Comparison of ENCODE assay signal across 1 cellular context in the genomic region with DNA sequence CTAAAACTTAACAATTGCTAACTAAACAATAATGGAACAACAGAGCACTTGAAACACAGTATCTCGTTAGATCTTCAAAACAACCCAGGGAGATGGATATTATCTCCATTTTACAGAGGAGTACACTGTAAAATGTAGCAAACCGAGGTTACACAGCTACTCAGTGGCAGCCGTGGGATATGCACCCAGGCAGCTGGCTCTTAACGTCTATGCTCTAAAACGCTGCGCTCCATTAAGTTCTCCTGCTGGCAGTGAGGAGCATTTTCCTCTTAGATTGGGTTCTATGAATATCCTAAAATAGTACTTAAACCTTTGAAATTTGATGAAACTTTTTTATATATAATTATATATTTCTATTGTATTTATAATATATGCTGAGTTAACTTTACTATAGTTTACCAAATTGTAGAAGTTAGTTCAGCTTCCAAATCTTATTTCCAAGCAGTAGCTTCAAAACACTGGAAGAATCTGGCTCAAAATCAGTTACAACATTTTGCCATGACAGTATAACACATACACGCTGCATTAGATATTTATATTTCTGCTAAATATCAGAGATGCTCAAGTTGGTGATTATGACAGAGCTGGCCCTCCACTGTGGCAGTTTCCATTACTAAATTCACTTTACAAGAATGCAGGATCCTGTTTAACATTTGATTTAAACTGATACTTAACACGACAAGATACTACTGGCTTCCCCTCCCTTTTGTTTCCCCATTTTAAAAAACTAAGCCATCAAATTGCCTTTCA.
TF ChIP-seq lines count a peak whose summit lies in the region.

No MANE protein-coding gene starts in this region.

TF ChIP-seq in HepG2, 621 proteins besides CTCF, POLR2A, EP300 and RAD21:
- TF ChIP-seq, protein P1, sequence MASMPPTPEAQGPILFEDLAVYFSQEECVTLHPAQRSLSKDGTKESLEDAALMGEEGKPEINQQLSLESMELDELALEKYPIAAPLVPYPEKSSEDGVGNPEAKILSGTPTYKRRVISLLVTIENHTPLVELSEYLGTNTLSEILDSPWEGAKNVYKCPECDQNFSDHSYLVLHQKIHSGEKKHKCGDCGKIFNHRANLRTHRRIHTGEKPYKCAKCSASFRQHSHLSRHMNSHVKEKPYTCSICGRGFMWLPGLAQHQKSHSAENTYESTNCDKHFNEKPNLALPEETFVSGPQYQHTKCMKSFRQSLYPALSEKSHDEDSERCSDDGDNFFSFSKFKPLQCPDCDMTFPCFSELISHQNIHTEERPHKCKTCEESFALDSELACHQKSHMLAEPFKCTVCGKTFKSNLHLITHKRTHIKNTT (CRISPR knock-in tag; IDR thresholded peaks at IDR 0.05) = no peak
- TF ChIP-seq FOSL1 (CRISPR knock-in tag; IDR thresholded peaks at IDR 0.05; ENCODE audit: borderline replicate concordance) = no peak
- TF ChIP-seq KLF9 (CRISPR knock-in tag; IDR thresholded peaks at IDR 0.05; ENCODE audit: low read depth) = no peak
- TF ChIP-seq, protein P2, sequence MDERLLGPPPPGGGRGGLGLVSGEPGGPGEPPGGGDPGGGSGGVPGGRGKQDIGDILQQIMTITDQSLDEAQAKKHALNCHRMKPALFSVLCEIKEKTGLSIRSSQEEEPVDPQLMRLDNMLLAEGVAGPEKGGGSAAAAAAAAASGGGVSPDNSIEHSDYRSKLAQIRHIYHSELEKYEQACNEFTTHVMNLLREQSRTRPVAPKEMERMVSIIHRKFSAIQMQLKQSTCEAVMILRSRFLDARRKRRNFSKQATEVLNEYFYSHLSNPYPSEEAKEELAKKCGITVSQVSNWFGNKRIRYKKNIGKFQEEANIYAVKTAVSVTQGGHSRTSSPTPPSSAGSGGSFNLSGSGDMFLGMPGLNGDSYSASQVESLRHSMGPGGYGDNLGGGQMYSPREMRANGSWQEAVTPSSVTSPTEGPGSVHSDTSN (CRISPR knock-in tag; IDR thresholded peaks at IDR 0.05) = no peak
- no peak for TF ChIP-seq ARID2 (CRISPR knock-in tag; IDR thresholded peaks at IDR 0.05; ENCODE audit: borderline replicate concordance)
- TF ChIP-seq, protein P3, sequence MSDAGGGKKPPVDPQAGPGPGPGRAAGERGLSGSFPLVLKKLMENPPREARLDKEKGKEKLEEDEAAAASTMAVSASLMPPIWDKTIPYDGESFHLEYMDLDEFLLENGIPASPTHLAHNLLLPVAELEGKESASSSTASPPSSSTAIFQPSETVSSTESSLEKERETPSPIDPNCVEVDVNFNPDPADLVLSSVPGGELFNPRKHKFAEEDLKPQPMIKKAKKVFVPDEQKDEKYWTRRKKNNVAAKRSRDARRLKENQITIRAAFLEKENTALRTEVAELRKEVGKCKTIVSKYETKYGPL (CRISPR knock-in tag; IDR thresholded peaks at IDR 0.05) = no peak
- no peak for TF ChIP-seq SNRNP70 (IDR thresholded peaks at IDR 0.05; ENCODE audit: low read depth, low read length)
- no peak for TF ChIP-seq RBAK (CRISPR knock-in tag; IDR thresholded peaks at IDR 0.05)
- TF ChIP-seq SMAD1 (CRISPR knock-in tag; IDR thresholded peaks at IDR 0.05; ENCODE audit: borderline replicate concordance, low read depth) = no peak
- TF ChIP-seq POLR2AphosphoS2 (IDR thresholded peaks at IDR 0.05; ENCODE audit: low read depth, low read length) = no peak
- no peak for TF ChIP-seq SCMH1 (CRISPR knock-in tag; IDR thresholded peaks at IDR 0.05; ENCODE audit: borderline replicate concordance)
- no peak for TF ChIP-seq NONO (IDR thresholded peaks at IDR 0.05)
- no peak for TF ChIP-seq NONO (CRISPR knock-in tag; conservative IDR thresholded peaks at IDR 0.05)
TF ChIP-seq in HepG2: peak in this region for 0.
